24 cellular contexts compared by ENCODE assay signal in genomic region chr12:62986844-62987243, GRCh38. TPM values are rescaled to one million over a fixed set of nuclear protein-coding genes. Genes with fewer than 3 reads are reported as not detected.
DNase-seq lines count a peak whose midpoint lies in the region; ATAC-seq, FAIRE-seq and TF ChIP-seq lines count a peak whose summit lies in the region.
"Had no signal": no experiment of that assay in that cellular context is flagged by ENCODE, and none has a peak within 500 bp of the region (broad histone marks: within the 10 kb centered on the region; RNA-seq: fewer than 3 reads in every experiment).

No MANE protein-coding gene starts in this region.

- no peaks in the 10 kb centered on the region for H4K20me1 ChIP-seq in PC-3 (ENCODE audit: low read length)
- H4K20me1 ChIP-seq: BLaER1 had no signal

- WGBS in ovary, 3 donors, result 39 to 87% (median 60%) methylated on average over 2 of the region's 2 CpGs

- H3K9me2 ChIP-seq in PC-3 (replicated peaks; ENCODE audit: low read length), result no peaks in the 10 kb centered on the region

- TF ChIP-seq CTCF in PC-3 (conservative IDR thresholded peaks at IDR 0.05; ENCODE audit: low read depth, low read length) (no peak), ovary (IDR thresholded peaks at IDR 0.05) (no peak)

- no TSS peak for BruUV-seq in PC-3 (replicated peaks; lab: Mats Ljungman, UMichigan)

- H3K4me2 ChIP-seq in PC-3 (ENCODE audit: low read length), result peak overlapping the region; percentile 50
- H3K4me2 ChIP-seq: BLaER1 had no signal

- peaks cover 24% of the 10 kb centered on the region for H3K4me1 ChIP-seq in PC-3 (ENCODE audit: insufficient read depth, low read length)
- no peaks in the 10 kb centered on the region for H3K4me1 ChIP-seq in ovary (ENCODE audit: insufficient read depth)
- H3K4me1 ChIP-seq: BE2C, BLaER1 had no signal

- no peaks in the 10 kb centered on the region for H3K79me2 ChIP-seq in PC-3 (ENCODE audit: low read length)

- no peak overlapping the region for H2AFZ ChIP-seq in PC-3 (ENCODE audit: low read length)

- intact Hi-C loops in PC-3 (cut with micrococcal nuclease) (loop anchor here (5.0 kb wide), 1 partner anchor 185 kb away; no protein-coding TSS in a partner anchor), ovary (cut with DNase I) (no loop called here)

- H3F3A ChIP-seq in PC-3 (ENCODE audit: low read length, unreplicated experiment), result no peaks in the 10 kb centered on the region

- no peak overlapping the region for H3K4me3 ChIP-seq in PC-3 (ENCODE audit: low read length)
- no peak overlapping the region for H3K4me3 ChIP-seq in ovary
- H3K4me3 ChIP-seq: BLaER1 had no signal

- peak; percentile 40 for FAIRE-seq in frontal cortex (lab: Jason Lieb, UNC)
- FAIRE-seq: GM12891, GM19239 had no signal

- peak; percentile 66 for ATAC-seq in PC-3
- ATAC-seq in stimulated activated naive CD8-positive, alpha-beta T cell treated with anti-CD3 and anti-CD28 coated beads, Interleukin-15, Interleukin-2, amounts not matched to agents 100 U/mL and 50 U/mL, for 24 hours, result no peak

- DNase-seq in DMS53 (lab: John Stamatoyannopoulos, UW) (peak; percentile 13), DMS53 treated with DMSO at 0.1 percent for 48 hours (lab: John Stamatoyannopoulos, UW; ENCODE audit: unreplicated experiment) (peak; percentile 8), PC-3 (peak; percentile 75), frontal cortex (ENCODE audit: low spot score in 2 of 2) (no peak), foreskin melanocyte (no peak), ovary (no peak)
- DNase-seq in stimulated activated naive CD8-positive, alpha-beta T cell treated with anti-CD3 and anti-CD28 coated beads, Interleukin-15, Interleukin-2, amounts not matched to agents 100 U/mL and 50 U/mL, for 24 hours, result no peak
- DNase-seq: 8988T; ACHN; BE2C; C1 segment of cervical spinal cord; CD4-positive, alpha-beta memory T cell; CD4-positive, CD25-positive, alpha-beta regulatory T cell; CD8-positive, alpha-beta memory T cell; COR-L47; DMS 273 treated with DMSO at 0.1 percent for 48 hours; DMS153; DMS79; DND-41; EL; GF-D8 had no signal

- POLR2A ChIA-PET in PC-3 (lab: Charles Lee; ENCODE audit: unreplicated experiment), result no interaction called here

- H3K9me3 ChIP-seq in PC-3 (ENCODE audit: low read length) (no peaks in the 10 kb centered on the region), ovary (no peaks in the 10 kb centered on the region)
- H3K9me3 ChIP-seq: BE2C, BLaER1 had no signal

- peak overlapping the region; percentile 40 for H3K27ac ChIP-seq in PC-3 (ENCODE audit: low read length)
- no peak overlapping the region for H3K27ac ChIP-seq in ovary
- H3K27ac ChIP-seq: BLaER1 had no signal

- TF ChIP-seq EP300 in ovary (IDR thresholded peaks at IDR 0.05), result no peak

- H3K9ac ChIP-seq in PC-3 (ENCODE audit: low read length), result peak overlapping the region; percentile 15; the same call in 1 of the 2 replicates
- H3K9ac ChIP-seq: BLaER1 had no signal

- CTCF ChIA-PET in PC-3 (lab: Charles Lee), result no interaction called here

- no peak for TF ChIP-seq POLR2A in ovary (IDR thresholded peaks at IDR 0.05)

- H3K36me3 ChIP-seq in PC-3 (ENCODE audit: low read depth, low read length) (no peaks in the 10 kb centered on the region), ovary (no peaks in the 10 kb centered on the region)
- H3K36me3 ChIP-seq: BE2C, BLaER1 had no signal

- H3K27me3 ChIP-seq in PC-3 (ENCODE audit: low read length), result no peaks in the 10 kb centered on the region
- H3K27me3 ChIP-seq in ovary, result no peaks in the 10 kb centered on the region
- H3K27me3 ChIP-seq: BE2C, BLaER1 had no signal

RNA-seq across cellular contexts. Expression of gene PPM1H, which starts 51.9 kb away (rescaled TPM):
- 9.8 and 12.0 TPM in 2 replicates for total RNA-seq in PC-3 (2014; rRNA removed)
- 11.8 TPM for total RNA-seq in frontal cortex
- total RNA-seq in ovary, result 10 to 100 TPM in 6 of 7 donors, 1 to 10 TPM in 1; 1.6 to 45.4 (median 21.0) TPM
- 10 to 100 TPM; 10.9 to 11.3 TPM for polyA plus RNA-seq in ovary
- polyA plus RNA-seq: CD4-positive, alpha-beta memory T cell; CD8-positive, alpha-beta memory T cell had no signal

Comparison
In these comparisons a context has a peak if more than half of its experiments do, and no peak if none do; other contexts are left out.
1. DNase-seq: peak in DMS53 (single experiment), DMS53 treated with DMSO at 0.1 percent for 48 hours (single experiment) and PC-3 (single experiment); none in frontal cortex (0 of 2), stimulated activated naive CD8-positive, alpha-beta T cell treated with anti-CD3 and anti-CD28 coated beads, Interleukin-15, Interleukin-2, amounts not matched to agents 100 U/mL and 50 U/mL, for 24 hours (single experiment), foreskin melanocyte (single experiment) and ovary (0 of 5).